In genomic region chr22:27647540-27647939, GRCh38 we compare ENCODE assay signal across 21 cellular contexts.
DNase-seq lines count a peak whose midpoint lies in the region; TF ChIP-seq lines count a peak whose summit lies in the region.
"Had no signal": no experiment of that assay in that cellular context is flagged by ENCODE, and none has a peak within 500 bp of the region (broad histone marks: within the 10 kb centered on the region; RNA-seq: fewer than 3 reads in every experiment).

No MANE protein-coding gene starts in this region.

- DNase-seq in H7 (peak; percentile 4), hepatocyte (ENCODE audit: low spot score) (peak; percentile 52), osteoblast (ENCODE audit: insufficient read length, low spot score, missing footprints) (peak; percentile 32), spleen (peak; percentile 17), nephron progenitor cell (no peak), SIG-M5 treated with dmso at 0.1 percent for 504 hours (lab: John Stamatoyannopoulos, UW; ENCODE audit: unreplicated experiment) (no peak), NCI-H1694 (lab: John Stamatoyannopoulos, UW) (no peak)
- DNase-seq: AML-193; CD8-positive, alpha-beta memory T cell; DMS53; GDM1; KG1; NCI-H1092; NCI-H1436; NCI-H1930; NCI-H510A treated with DMSO at 0.1 percent for 48 hours; NCI-H748 treated with DMSO at 0.1 percent for 48 hours; PC-9; SIG-M5 had no signal

- peak overlapping the region; percentile 66 for H3K27ac ChIP-seq in hepatocyte
- H3K27ac ChIP-seq in osteoblast (ENCODE audit: low read depth, low read length), result no peak overlapping the region
- no peak overlapping the region for H3K27ac ChIP-seq in spleen
- H3K27ac ChIP-seq: C4-2B, PC-9, RWPE1 had no signal

- no peak overlapping the region for H3K4me3 Mint-ChIP-seq in nephron progenitor cell
- H3K4me3 Mint-ChIP-seq: CD8-positive, alpha-beta memory T cell had no signal

- no peak overlapping the region for H3K4me2 ChIP-seq in hepatocyte
- no peak overlapping the region for H3K4me2 ChIP-seq in osteoblast (ENCODE audit: insufficient read depth, low read length)
- H3K4me2 ChIP-seq: PC-9 had no signal

- H4K20me1 ChIP-seq in hepatocyte (ENCODE audit: insufficient read depth, poor library complexity, severe bottlenecking), result no peaks in the 10 kb centered on the region
- no peaks in the 10 kb centered on the region for H4K20me1 ChIP-seq in osteoblast (ENCODE audit: insufficient read depth, low read length)

- no peaks in the 10 kb centered on the region for H3K9me3 ChIP-seq in hepatocyte (ENCODE audit: low read depth)
- H3K9me3 ChIP-seq in osteoblast (ENCODE audit: low read depth, low read length), result no peaks in the 10 kb centered on the region
- H3K9me3 ChIP-seq in spleen, result no peaks in the 10 kb centered on the region

- H3K79me2 ChIP-seq in hepatocyte (no peaks in the 10 kb centered on the region), osteoblast (ENCODE audit: insufficient read depth, low read length) (no peaks in the 10 kb centered on the region)

- no peaks in the 10 kb centered on the region for H3K9me2 ChIP-seq in hepatocyte (replicated peaks; ENCODE audit: insufficient read depth)

- WGBS in hepatocyte (ENCODE audit: low lambda C conversion rate, missing lambda C conversion rate), result 44% methylated on average over 3 of the region's 3 CpGs
- 71 to 98% (median 82%) methylated on average over 3 of the region's 3 CpGs for WGBS in spleen, 5 donors

- H3K36me3 Mint-ChIP-seq in nephron progenitor cell (ENCODE audit: low read depth), result no peaks in the 10 kb centered on the region
- H3K36me3 Mint-ChIP-seq: CD8-positive, alpha-beta memory T cell had no signal

- H3K27me3 Mint-ChIP-seq in nephron progenitor cell (ENCODE audit: low read depth, poor library complexity), result peaks cover 93% of the 10 kb centered on the region

- no peaks in the 10 kb centered on the region; the same call in 1 of the 2 replicates for H3K27me3 ChIP-seq in H7 (ENCODE audit: control insufficient read depth, insufficient read depth, low read length)
- no peaks in the 10 kb centered on the region for H3K27me3 ChIP-seq in hepatocyte
- peaks cover 2% of the 10 kb centered on the region for H3K27me3 ChIP-seq in osteoblast (ENCODE audit: insufficient read depth, low read length)
- peaks cover 0 to 14% (median 0%) of the 10 kb centered on the region in 7 donors for H3K27me3 ChIP-seq in spleen (replicated peaks in 1 of 7)

- peaks cover 45% of the 10 kb centered on the region for H3K4me1 Mint-ChIP-seq in nephron progenitor cell
- H3K4me1 Mint-ChIP-seq: CD8-positive, alpha-beta memory T cell had no signal

- no peak for TF ChIP-seq CTCF in hepatocyte (IDR thresholded peaks at IDR 0.05; ENCODE audit: poor library complexity)
- no peak for TF ChIP-seq CTCF in osteoblast (IDR thresholded peaks at IDR 0.05; ENCODE audit: extremely low read depth, low read depth, low read length)
- TF ChIP-seq CTCF in spleen (IDR thresholded peaks at IDR 0.05 in 8 of 11, conservative IDR thresholded peaks at IDR 0.05 in 3 of 11), result no peak
- no peak for TF ChIP-seq CTCF in nephron progenitor cell (IDR thresholded peaks at IDR 0.05)

- H3K4me3 ChIP-seq in H7 (ENCODE audit: insufficient read depth, low read depth, low read length) (no peak overlapping the region), hepatocyte (no peak overlapping the region), osteoblast (ENCODE audit: insufficient read depth, low read length) (no peak overlapping the region), spleen (no peak overlapping the region)
- H3K4me3 ChIP-seq: PC-9 had no signal

- H3K27ac Mint-ChIP-seq in nephron progenitor cell, result no peak overlapping the region

- no peak for TF ChIP-seq POLR2A in spleen (IDR thresholded peaks at IDR 0.05)

- H2AFZ ChIP-seq in hepatocyte (no peak overlapping the region), osteoblast (ENCODE audit: low read length) (no peak overlapping the region)
- H2AFZ ChIP-seq: PC-9 had no signal

- intact Hi-C loops in spleen (cut with DNase I; ENCODE audit: low total_unique reads), result no loop called here

- H3K36me3 ChIP-seq in H7 (replicated peaks; ENCODE audit: control insufficient read depth, insufficient read depth, low read length), result no peaks in the 10 kb centered on the region
- H3K36me3 ChIP-seq in hepatocyte (replicated peaks; ENCODE audit: insufficient read depth, low read depth), result no peaks in the 10 kb centered on the region
- H3K36me3 ChIP-seq in osteoblast (ENCODE audit: insufficient read depth, low read length), result no peaks in the 10 kb centered on the region
- no peaks in the 10 kb centered on the region for H3K36me3 ChIP-seq in spleen

- H3K4me1 ChIP-seq in hepatocyte (ENCODE audit: insufficient read depth) (peaks cover 9% of the 10 kb centered on the region), osteoblast (ENCODE audit: insufficient read depth, low read length) (no peaks in the 10 kb centered on the region), spleen (no peaks in the 10 kb centered on the region)

- no peaks in the 10 kb centered on the region for H3K9me3 Mint-ChIP-seq in nephron progenitor cell

Comparison
In these comparisons a context has a peak if more than half of its experiments do, and no peak if none do; other contexts are left out.
1. DNase-seq: peak in H7 (single experiment), hepatocyte (single experiment), osteoblast (single experiment) and spleen (single experiment); none in nephron progenitor cell (single experiment), SIG-M5 treated with dmso at 0.1 percent for 504 hours (single experiment) and NCI-H1694 (single experiment).